8 cellular contexts compared by ENCODE assay signal in genomic region chr4:2948895-2949781, GRCh38. TPM values are rescaled to one million over a fixed set of nuclear protein-coding genes. Genes with fewer than 3 reads are reported as not detected.
A peak's percentile ranks its signal among the peaks of the same experiment; 100 is the strongest.
DNase-seq lines count a peak whose midpoint lies in the region; ATAC-seq and TF ChIP-seq lines count a peak whose summit lies in the region.

No MANE protein-coding gene starts in this region.

- H3K9ac ChIP-seq in SK-N-SH (no peak overlapping the region), fibroblast of lung (ENCODE audit: insufficient read depth, low read length) (no peak overlapping the region)

- 95% methylated on average over 12 of the region's 14 CpGs for WGBS in SK-N-SH (ENCODE audit: low lambda C conversion rate)
- 89 to 96% (median 93%) methylated on average over 14 of the region's 14 CpGs for WGBS in spleen, 5 donors

- H3F3A ChIP-seq in SK-N-SH (replicated peaks; ENCODE audit: insufficient read depth) = peaks cover 11% of the 10 kb centered on the region

- H3K79me2 ChIP-seq in SK-N-SH (ENCODE audit: insufficient read depth) (0 out of 2 replicates have a peak, but pooled peaks cover 3% of the 10 kb centered on the region), fibroblast of lung (ENCODE audit: control insufficient read depth, insufficient read depth, low read length) (no peaks in the 10 kb centered on the region)

- H3K4me3 ChIP-seq in SK-N-SH (ENCODE audit: low read depth in 2 of 2, low read length in 1 of 2) (no peak overlapping the region), fibroblast of lung (replicated peaks in 1 of 4; ENCODE audit: control extremely low read depth in 1 of 4, insufficient read depth in 1 of 4, low read depth in 3 of 4, low read length in 4 of 4) (no peak overlapping the region), spleen (no peak overlapping the region)

- H3K36me3 ChIP-seq in SK-N-SH (replicated peaks in 1 of 2; ENCODE audit: control insufficient read depth in 1 of 2, insufficient read depth in 2 of 2, low read length in 1 of 2) (peaks cover 42 to 78% of the 10 kb centered on the region in 2 experiments), fibroblast of lung (ENCODE audit: control insufficient read depth, insufficient read depth, low read length) (peaks cover 30% of the 10 kb centered on the region), spleen (peaks cover 6 to 100% (median 97%) of the 10 kb centered on the region in 6 donors)

- H3K9me2 ChIP-seq in SK-N-SH = no peaks in the 10 kb centered on the region

- no peak for TF ChIP-seq POLR2A in spleen (IDR thresholded peaks at IDR 0.05)

- TF ChIP-seq EP300 in SK-N-SH (IDR thresholded peaks at IDR 0.05; ENCODE audit: borderline replicate concordance in 1 of 2, low read depth in 1 of 2, low read length in 1 of 2) = no peak

- H4K20me1 ChIP-seq in SK-N-SH (ENCODE audit: insufficient read depth) (no peaks in the 10 kb centered on the region), fibroblast of lung (ENCODE audit: control insufficient read depth, extremely low read depth, insufficient read depth, low read length) (no peaks in the 10 kb centered on the region)

- intact Hi-C loops in spleen (cut with DNase I; ENCODE audit: low total_unique reads) = no loop called here

- TF ChIP-seq CTCF in SK-N-SH (IDR thresholded peaks at IDR 0.05) (peak; percentile 59), fibroblast of lung (conservative IDR thresholded peaks at IDR 0.05 in 1 of 2, IDR thresholded peaks at IDR 0.05 in 1 of 2; ENCODE audit: low read depth in 1 of 2, low read length in 2 of 2) (peak; percentile 28 to 47), spleen (IDR thresholded peaks at IDR 0.05 in 8 of 11, conservative IDR thresholded peaks at IDR 0.05 in 3 of 11) (peak in 6 of 11 experiments; percentile 10 to 51 (median 37))

- H2AFZ ChIP-seq in SK-N-SH (ENCODE audit: low read depth) (no peak overlapping the region), fibroblast of lung (ENCODE audit: low read length) (no peak overlapping the region)

- H3K27me3 ChIP-seq in SK-N-SH (ENCODE audit: insufficient read depth) = no peaks in the 10 kb centered on the region
- H3K27me3 ChIP-seq in fibroblast of lung (ENCODE audit: control insufficient read depth, insufficient read depth, low read length) = no peaks in the 10 kb centered on the region
- H3K27me3 ChIP-seq in spleen (replicated peaks in 1 of 7) = no peaks in the 10 kb centered on the region

- H3K9me3 ChIP-seq in SK-N-SH (no peaks in the 10 kb centered on the region), fibroblast of lung (ENCODE audit: control insufficient read depth, insufficient read depth, low read depth, low read length) (no peaks in the 10 kb centered on the region), spleen (no peaks in the 10 kb centered on the region)

- CTCF ChIA-PET in SK-N-SH (lab: Yijun Ruan, JAX) = interaction anchor here (0.5 to 2.9 kb wide), 7 partner anchors 13 to 615 kb away, joined by 3 to 9 read pairs (median 5); partner anchors contain the start of genes GRK4 and NOP14

- DNase-seq in SIG-M5 treated with dmso at 0.1 percent for 504 hours (lab: John Stamatoyannopoulos, UW; ENCODE audit: unreplicated experiment) (peak; percentile 29), SIG-M5 (lab: John Stamatoyannopoulos, UW) (no peak), SK-N-SH (no peak), fibroblast of lung (ENCODE audit: low read depth in 2 of 2) (no peak), spleen (no peak), NCI-H2029 (lab: John Stamatoyannopoulos, UW) (no peak)
- DNase-seq in central memory CD4-positive, alpha-beta T cell = no peak

- TF ChIP-seq RAD21 in SK-N-SH (IDR thresholded peaks at IDR 0.05; ENCODE audit: low read length) = peak; percentile 31

- H3K4me1 ChIP-seq in SK-N-SH (ENCODE audit: control insufficient read depth in 1 of 2, insufficient read depth in 2 of 2, low read depth in 1 of 2, low read length in 1 of 2) (no peaks in the 10 kb centered on the region), fibroblast of lung (ENCODE audit: control insufficient read depth, extremely low read depth, insufficient read depth, low read length) (no peaks in the 10 kb centered on the region), spleen (no peaks in the 10 kb centered on the region)

- no peak for ATAC-seq in HG03439 (IDR thresholded peaks at IDR 0.05; ENCODE audit: unreplicated experiment)

- no peak overlapping the region for H3K27ac ChIP-seq in SK-N-SH (ENCODE audit: low read depth in 2 of 2, low read length in 1 of 2)
- H3K27ac ChIP-seq in fibroblast of lung (ENCODE audit: insufficient read depth, low read length) = no peak overlapping the region
- no peak overlapping the region for H3K27ac ChIP-seq in spleen

- POLR2A ChIA-PET in SK-N-SH (lab: Yijun Ruan, JAX) = interaction anchor here (1.6 kb wide), 1 partner anchor 14 kb away, joined by 3 read pairs; no protein-coding TSS in a partner anchor

- H3K4me2 ChIP-seq in SK-N-SH (no peak overlapping the region), fibroblast of lung (ENCODE audit: extremely low read depth, insufficient read depth, low read length) (no peak overlapping the region)

TF ChIP-seq in SK-N-SH, 30 proteins besides CTCF, POLR2A, EP300 and RAD21:
- TF ChIP-seq SIN3A (IDR thresholded peaks at IDR 0.05; ENCODE audit: borderline replicate concordance, low read depth, low read length) (no peak), SMC3 (IDR thresholded peaks at IDR 0.05; ENCODE audit: low read depth, low read length) (peak; percentile 18; the same call in 1 of the 2 replicates)

RNA-seq across cellular contexts. Expression of gene NOP14, which starts 14.1 kb away (rescaled TPM):
- 7.5 and 9.8 TPM in 2 replicates for polyA plus RNA-seq in SK-N-SH (2012; rRNA removed)
- 9.9 and 12.4 TPM in 2 replicates for polyA plus RNA-seq in SK-N-SH (2012; cell fraction: cytosol; rRNA removed)
- polyA plus RNA-seq in SK-N-SH (2012; cell fraction: nucleus; rRNA removed) = 11.4 and 12.0 TPM in 2 replicates
- 16.7 and 17.7 TPM in 2 replicates for total RNA-seq in fibroblast of lung
- 13.1 and 20.6 TPM in 2 replicates for polyA plus RNA-seq in fibroblast of lung
- 22.1 and 32.0 TPM in 2 replicates for polyA plus RNA-seq in fibroblast of lung (2012)
- 15.7 and 16.7 TPM in 2 replicates for polyA minus RNA-seq in fibroblast of lung (ENCODE audit: low replicate concordance)
- 10 to 100 TPM; 21.1 to 30.5 (median 25.0) TPM for total RNA-seq in spleen
- 10 to 100 TPM; 10.2 to 20.3 (median 12.2) TPM for polyA plus RNA-seq in spleen

RNA-seq across cellular contexts. Expression of gene GRK4, which starts 14.2 kb away (rescaled TPM):
- polyA plus RNA-seq in SK-N-SH (2012; rRNA removed) (2.2 and 2.7 TPM in 2 replicates), fibroblast of lung (4.0 and 4.4 TPM in 2 replicates), spleen (1 to 10 TPM; 1.0 to 1.7 (median 1.2) TPM)
- polyA plus RNA-seq in SK-N-SH (2012; cell fraction: cytosol; rRNA removed) = 2.2 and 2.9 TPM in 2 replicates
- 3.4 and 4.5 TPM in 2 replicates for polyA plus RNA-seq in SK-N-SH (2012; cell fraction: nucleus; rRNA removed)
- total RNA-seq in fibroblast of lung (5.9 and 6.9 TPM in 2 replicates), spleen (1 to 10 TPM; 1.8 to 4.3 (median 2.6) TPM)
- 4.3 and 4.4 TPM in 2 replicates for polyA plus RNA-seq in fibroblast of lung (2012)
- polyA minus RNA-seq in fibroblast of lung (ENCODE audit: low replicate concordance) = 2.1 and 10.2 TPM in 2 replicates
